ENCODE assay signal across 8 cellular contexts in genomic region chr3:153221748-153222162, GRCh38. TPM values are rescaled to one million over a fixed set of nuclear protein-coding genes. Genes with fewer than 3 reads are reported as not detected.
DNase-seq lines count a peak whose midpoint lies in the region; ATAC-seq and TF ChIP-seq lines count a peak whose summit lies in the region.

No MANE protein-coding gene starts in this region.

- no peak overlapping the region for H2AFZ ChIP-seq in smooth muscle cell (ENCODE audit: low read depth)

- DNase-seq in SJSA1 (ENCODE audit: low read depth in 1 of 2, low spot score in 2 of 2): peak; percentile 83 to 85
- peak; percentile 88 for DNase-seq in activated naive CD4-positive, alpha-beta T cell treated with anti-CD3 and anti-CD28 coated beads, Interleukin-2, amount 10 ng/mL, durations not matched to agents 7 days and 5 days
- peak; percentile 78 for DNase-seq in left cardiac atrium
- peak; percentile 14 for DNase-seq in smooth muscle cell (lab: John Stamatoyannopoulos, UW; ENCODE audit: unreplicated experiment)
- DNase-seq in NCI-H1436 (lab: John Stamatoyannopoulos, UW): no peak
- no peak for DNase-seq in HuH-7.5 (ENCODE audit: low spot score)

- WGBS in smooth muscle cell (ENCODE audit: low lambda C conversion rate): under 1% methylated on average over 9 of the region's 9 CpGs

- no peak overlapping the region for H3K4me3 ChIP-seq in SJSA1
- H3K4me3 ChIP-seq in smooth muscle cell: no peak overlapping the region

- H3K4me1 ChIP-seq in SJSA1 (replicated peaks): peaks cover 20% of the 10 kb centered on the region
- H3K4me1 ChIP-seq in smooth muscle cell (ENCODE audit: low read depth): peaks cover 5% of the 10 kb centered on the region

- CTCF ChIA-PET in activated naive CD4-positive, alpha-beta T cell treated with anti-CD3 and anti-CD28 coated beads, Interleukin-2, amount 10 ng/mL, durations not matched to agents 7 days and 5 days (lab: Charles Lee): interaction anchor here (0.7 to 1.0 kb wide), 2 partner anchors 80 to 408 kb away, joined by 3 read pairs; no protein-coding TSS in a partner anchor

- TF ChIP-seq CTCF in smooth muscle cell (IDR thresholded peaks at IDR 0.05; ENCODE audit: borderline replicate concordance, insufficient read depth, poor library complexity, severe bottlenecking): no peak

- H3K4me3 Mint-ChIP-seq in activated naive CD4-positive, alpha-beta T cell treated with anti-CD3 and anti-CD28 coated beads, Interleukin-2, amount 10 ng/mL, durations not matched to agents 7 days and 5 days: peak overlapping the region; percentile 62

- H3K27me3 ChIP-seq in SJSA1 (replicated peaks): no peaks in the 10 kb centered on the region
- H3K27me3 ChIP-seq in smooth muscle cell (ENCODE audit: low read depth): no peaks in the 10 kb centered on the region

- peaks cover 23% of the 10 kb centered on the region for H3K36me3 Mint-ChIP-seq in activated naive CD4-positive, alpha-beta T cell treated with anti-CD3 and anti-CD28 coated beads, Interleukin-2, amount 10 ng/mL, durations not matched to agents 7 days and 5 days

- intact Hi-C loops in left cardiac atrium (cut with DNase I): no loop called here

- H3K27ac Mint-ChIP-seq in activated naive CD4-positive, alpha-beta T cell treated with anti-CD3 and anti-CD28 coated beads, Interleukin-2, amount 10 ng/mL, durations not matched to agents 7 days and 5 days: peak overlapping the region; percentile 96

- H3K36me3 ChIP-seq in SJSA1: no peaks in the 10 kb centered on the region
- H3K36me3 ChIP-seq in smooth muscle cell (ENCODE audit: low read depth): no peaks in the 10 kb centered on the region

- H3K27ac ChIP-seq in SJSA1 (peak overlapping the region; percentile 68), smooth muscle cell (ENCODE audit: low read depth) (peak overlapping the region; percentile 88)

- peaks cover 10% of the 10 kb centered on the region for H3F3A ChIP-seq in smooth muscle cell (ENCODE audit: low read depth)

- H3K9me3 ChIP-seq in SJSA1 (replicated peaks) (no peaks in the 10 kb centered on the region), smooth muscle cell (replicated peaks; ENCODE audit: low read depth) (no peaks in the 10 kb centered on the region)

- H4K20me1 ChIP-seq in smooth muscle cell (ENCODE audit: low read depth): no peaks in the 10 kb centered on the region

- peak overlapping the region; percentile 24 for H3K9ac ChIP-seq in smooth muscle cell (ENCODE audit: low read depth)

- H3K79me2 ChIP-seq in smooth muscle cell (ENCODE audit: low read depth): no peaks in the 10 kb centered on the region

- peaks cover 69% of the 10 kb centered on the region for H3K4me1 Mint-ChIP-seq in activated naive CD4-positive, alpha-beta T cell treated with anti-CD3 and anti-CD28 coated beads, Interleukin-2, amount 10 ng/mL, durations not matched to agents 7 days and 5 days

- peak overlapping the region; percentile 47 for H3K4me2 ChIP-seq in smooth muscle cell

- no peaks in the 10 kb centered on the region for H3K27me3 Mint-ChIP-seq in activated naive CD4-positive, alpha-beta T cell treated with anti-CD3 and anti-CD28 coated beads, Interleukin-2, amount 10 ng/mL, durations not matched to agents 7 days and 5 days

- peaks cover 14% of the 10 kb centered on the region for H3K9me3 Mint-ChIP-seq in activated naive CD4-positive, alpha-beta T cell treated with anti-CD3 and anti-CD28 coated beads, Interleukin-2, amount 10 ng/mL, durations not matched to agents 7 days and 5 days

- ATAC-seq in GM18519 (IDR thresholded peaks at IDR 0.05; ENCODE audit: low FRiP score, unreplicated experiment) (peak; percentile 93), HG03060 (IDR thresholded peaks at IDR 0.05; ENCODE audit: low read depth, unreplicated experiment) (peak; percentile 79), left cardiac atrium (peak; percentile 97 to 100)

RNA-seq across cellular contexts. Expression of gene RAP2B, which starts 59.7 kb away (rescaled TPM):
- total RNA-seq in SJSA1 (2014; rRNA removed; shearing (Covaris generic)): 20.9 and 21.7 TPM in 2 replicates
- total RNA-seq in left cardiac atrium (1 to 10 TPM; 6.6 to 6.9 TPM), smooth muscle cell (29.0 and 29.2 TPM in 2 replicates)
- polyA plus RNA-seq in smooth muscle cell: 10.7 and 21.7 TPM in 2 replicates

Comparison
In these comparisons a context has a peak if more than half of its experiments do, and no peak if none do; other contexts are left out.
1. DNase-seq: peak in SJSA1 (2 of 2), activated naive CD4-positive, alpha-beta T cell treated with anti-CD3 and anti-CD28 coated beads, Interleukin-2, amount 10 ng/mL, durations not matched to agents 7 days and 5 days (single experiment), left cardiac atrium (single experiment) and smooth muscle cell (single experiment); none in NCI-H1436 (single experiment) and HuH-7.5 (single experiment).
2. Peak in every context shown above with its lines, with median percentiles within 50 percentile points of each other: ATAC-seq.